7 cellular contexts compared by ENCODE assay signal in the genomic region with DNA sequence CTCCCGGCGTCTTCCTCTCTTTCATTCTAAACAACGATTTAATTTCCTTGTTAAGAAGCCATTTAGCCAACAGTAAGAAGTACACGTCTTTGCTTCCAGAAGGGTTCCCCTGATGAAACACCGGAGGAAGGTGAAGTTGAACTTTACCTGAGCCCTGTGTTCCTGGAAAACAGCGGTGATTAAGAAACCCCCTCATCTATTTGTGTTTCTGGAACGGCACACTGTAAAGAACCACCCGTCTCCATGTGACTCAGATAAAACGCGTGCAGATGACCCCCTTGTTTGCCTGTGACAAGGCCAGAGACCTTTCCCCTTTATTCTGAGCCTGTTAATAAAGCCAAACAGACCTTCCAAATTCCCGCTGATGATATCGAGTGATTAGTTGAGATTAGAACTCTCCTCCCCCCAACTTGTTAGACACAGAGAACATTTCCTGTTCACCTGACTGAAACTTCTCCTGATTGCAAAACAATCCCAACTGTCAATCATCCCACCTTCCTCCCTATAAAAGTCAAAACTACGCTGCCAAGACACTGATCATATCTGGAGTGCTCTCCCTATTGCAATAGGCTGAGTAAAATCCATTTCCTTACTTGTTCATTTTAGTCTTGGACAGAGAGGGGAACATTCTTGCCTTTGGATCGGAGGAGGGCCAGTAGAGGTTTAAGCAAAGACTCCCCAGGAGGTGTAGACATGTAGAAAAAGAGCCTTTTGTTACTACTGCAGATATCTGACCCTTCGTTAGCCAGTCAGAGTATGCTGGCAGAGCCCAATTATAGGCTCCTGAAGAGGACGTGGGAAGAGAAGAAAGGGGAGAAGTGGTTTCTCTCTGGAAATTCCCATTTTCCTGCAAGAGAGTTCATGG. TPM values are rescaled to one million over a fixed set of nuclear protein-coding genes. Genes with fewer than 3 reads are reported as not detected.
DNase-seq lines count a peak whose midpoint lies in the region; ATAC-seq, FAIRE-seq and TF ChIP-seq lines count a peak whose summit lies in the region.

No MANE protein-coding gene starts in this region.

- H3K4me1 ChIP-seq in HepG2 (ENCODE audit: insufficient read depth, low read length), result peaks cover 42% of the 10 kb centered on the region
- peaks cover 0 to 23% (median 20%) of the 10 kb centered on the region in 4 donors for H3K4me1 ChIP-seq in tibial artery

- peak; percentile 51 for FAIRE-seq in HepG2 (lab: Jason Lieb, UNC)

- intact Hi-C loops in HepG2 (cut with micrococcal nuclease; ENCODE audit: unreplicated experiment) (loop anchor here (2.0 kb wide), 1 partner anchor 16 kb away; no protein-coding TSS in a partner anchor), tibial artery (cut with DNase I; ENCODE audit: low total_unique reads) (loop anchor here (5.0 kb wide), 1 partner anchor 110 kb away; no protein-coding TSS in a partner anchor)

- peak overlapping the region; percentile 99 for H2AFZ ChIP-seq in HepG2 (ENCODE audit: low read length)

- peak overlapping the region; percentile 98 for H3K27ac ChIP-seq in brain microvascular endothelial cell
- peak overlapping the region; percentile 91 for H3K27ac ChIP-seq in HepG2 (ENCODE audit: extremely low read length, insufficient read depth, low read length)
- peak overlapping the region; percentile 91 for H3K27ac ChIP-seq in tibial artery

- H3K27me3 ChIP-seq in H7 (ENCODE audit: control insufficient read depth, insufficient read depth, low read length) (no peaks in the 10 kb centered on the region), brain microvascular endothelial cell (replicated peaks) (no peaks in the 10 kb centered on the region), HepG2 (ENCODE audit: control insufficient read depth in 1 of 2, insufficient read depth in 2 of 2, low read length in 2 of 2) (peaks cover 0 to 1% of the 10 kb centered on the region in 2 experiments; a peak in 1 of 5 replicates), tibial artery (no peaks in the 10 kb centered on the region)

- in situ Hi-C loops in brain microvascular endothelial cell (cut with HindIII; ENCODE audit: low pct_ligation_motif_present, low sequenced_read_pairs), result no loop called here
- in situ Hi-C loops in HepG2 (cut with HindIII; ENCODE audit: extremely low pct_ligation_motif_present, low pct_unique_long_range_greater_than_20kb), result no loop called here

- H3K36me3 ChIP-seq in H7 (replicated peaks; ENCODE audit: control insufficient read depth, insufficient read depth, low read length) (peaks cover 4% of the 10 kb centered on the region), brain microvascular endothelial cell (replicated peaks) (peaks cover 8% of the 10 kb centered on the region), HepG2 (replicated peaks in 1 of 2; ENCODE audit: control insufficient read depth in 1 of 2, insufficient read depth in 2 of 2, low read length in 2 of 2) (peaks cover 0 to 20% of the 10 kb centered on the region in 2 experiments; a peak in 4 of 5 replicates), tibial artery (peaks cover 0 to 10% (median 0%) of the 10 kb centered on the region in 3 donors)

- BruUV-seq in HepG2 (replicated peaks; lab: Mats Ljungman, UMichigan), result no TSS peak

- H3K9me3 ChIP-seq in HepG2 (ENCODE audit: low read length), result peaks cover 5% of the 10 kb centered on the region
- H3K9me3 ChIP-seq in tibial artery, result no peaks in the 10 kb centered on the region

- POLR2A ChIA-PET in HepG2 (lab: Yijun Ruan, JAX), result interaction anchor here (0.6 to 2.3 kb wide), 28 partner anchors 8 to 564 kb away, joined by 3 to 41 read pairs (median 4); a partner anchor contains a TSS

- H4K20me1 ChIP-seq in HepG2 (ENCODE audit: insufficient read depth, low read length), result no peaks in the 10 kb centered on the region

- WGBS in HepG2 (ENCODE audit: low lambda C conversion rate), result under 1% methylated on average over 16 of the region's 16 CpGs

- no peak for TF ChIP-seq EP300 in HepG2 (IDR thresholded peaks at IDR 0.05; ENCODE audit: low read depth in 2 of 2, low read length in 2 of 2)
- no peak for TF ChIP-seq EP300 in HepG2 (CRISPR knock-in tag; IDR thresholded peaks at IDR 0.05; ENCODE audit: borderline replicate concordance)

- peak; percentile 32 for ATAC-seq in HepG2

- peak overlapping the region; percentile 96 for H3K4me2 ChIP-seq in HepG2 (ENCODE audit: low read depth, low read length)

- peak; percentile 39 for TF ChIP-seq CTCF in brain microvascular endothelial cell (IDR thresholded peaks at IDR 0.05; ENCODE audit: low read depth, low read length, missing control alignments)
- TF ChIP-seq CTCF in HepG2 (CRISPR knock-in tag; IDR thresholded peaks at IDR 0.05), result peak; percentile 63
- TF ChIP-seq CTCF in tibial artery (IDR thresholded peaks at IDR 0.05), result no peak

- peak overlapping the region; percentile 87 for H3K4me3 ChIP-seq in H7 (ENCODE audit: insufficient read depth, low read depth, low read length)
- peak overlapping the region; percentile 86 for H3K4me3 ChIP-seq in brain microvascular endothelial cell (ENCODE audit: low read depth, low read length)
- H3K4me3 ChIP-seq in HepG2 (replicated peaks in 1 of 3; ENCODE audit: insufficient read depth in 1 of 3, low read depth in 2 of 3, low read length in 3 of 3), result peak overlapping the region; percentile 91 to 93 (median 92)
- peak overlapping the region; percentile 77 to 84 for H3K4me3 ChIP-seq in tibial artery

- H3K79me2 ChIP-seq in HepG2 (ENCODE audit: insufficient read depth, low read length), result peaks cover 38% of the 10 kb centered on the region

- H3K9ac ChIP-seq in HepG2 (ENCODE audit: insufficient read depth, low read depth, low read length), result peak overlapping the region; percentile 95

- TF ChIP-seq RAD21 in HepG2 (CRISPR knock-in tag; IDR thresholded peaks at IDR 0.05), result no peak

- DNase-seq in H7, result peak; percentile 40
- DNase-seq in NCI-H146 (lab: John Stamatoyannopoulos, UW), result peak; percentile 71
- no peak for DNase-seq in brain microvascular endothelial cell
- DNase-seq in HepG2 (ENCODE audit: low spot score), result peak; percentile 68
- DNase-seq in tibial artery, result no peak
- no peak for DNase-seq in AG20443 (ENCODE audit: low spot score)

- CTCF ChIA-PET in HepG2 (lab: Yijun Ruan, JAX; ENCODE audit: low intra/inter-chr PET ratio, low total read pairs), result no interaction called here

- TF ChIP-seq POLR2A in GM15510 (IDR thresholded peaks at IDR 0.05; ENCODE audit: borderline replicate concordance, extremely low read depth, insufficient read length) (peak; percentile 0), HepG2 (IDR thresholded peaks at IDR 0.05; ENCODE audit: insufficient read depth in 1 of 2, low read depth in 2 of 2, low read length in 2 of 2) (no peak)

TF ChIP-seq in HepG2, 621 proteins besides CTCF, POLR2A, EP300 and RAD21 (continues in another document):
- TF ChIP-seq ZNF672 (CRISPR knock-in tag; IDR thresholded peaks at IDR 0.05), result no peak

RNA-seq across cellular contexts. Expression of a gene that starts 0.9 kb away (rescaled TPM):
- 66.4 and 85.8 TPM in 2 replicates for total RNA-seq in H7 (2014; rRNA removed; shearing (Covaris generic))
- 62.3 and 90.2 TPM in 2 replicates for total RNA-seq in HepG2 (2016; rRNA removed; fragmentation: Illumina TruSeq; extraction: Trizol)
- 6.7 and 7.7 TPM in 2 replicates for total RNA-seq in HepG2 (2016; cell fraction: cytosol; rRNA removed; fragmentation: Illumina TruSeq; extraction: Trizol; ENCODE audit: low read depth)
- total RNA-seq in HepG2 (2016; cell fraction: insoluble cytoplasmic fraction; rRNA removed; fragmentation: Illumina TruSeq; extraction: Trizol), result 62.9 and 85.5 TPM in 2 replicates
- 17.1 and 18.1 TPM in 2 replicates for total RNA-seq in HepG2 (2016; cell fraction: membrane; rRNA removed; fragmentation: Illumina TruSeq; extraction: Trizol)
- 52.7 and 54.8 TPM in 2 replicates for total RNA-seq in HepG2 (2016; cell fraction: nucleus; rRNA removed; fragmentation: Illumina TruSeq; extraction: Trizol)
- polyA plus RNA-seq in HepG2 (2011; rRNA removed), result 25.7 and 28.9 TPM in 2 replicates
- polyA plus RNA-seq in HepG2 (2011; cell fraction: cytosol; rRNA removed), result 16.1 and 24.8 TPM in 2 replicates
- 17.9 and 22.5 TPM in 2 replicates for polyA plus RNA-seq in HepG2 (2011; cell fraction: nucleus; rRNA removed)
- polyA plus RNA-seq in HepG2 (2012), result 43.1 and 48.6 TPM in 2 replicates
- polyA plus RNA-seq in HepG2 (2016; cell fraction: cytosol; fragmentation: Illumina TruSeq; extraction: Trizol; ENCODE audit: low read depth), result 4.3 and 4.7 TPM in 2 replicates
- 87.1 and 88.3 TPM in 2 replicates for polyA plus RNA-seq in HepG2 (2016; cell fraction: insoluble cytoplasmic fraction; fragmentation: Illumina TruSeq; extraction: Trizol; ENCODE audit: low read depth)
- 9.9 and 10.2 TPM in 2 replicates for polyA plus RNA-seq in HepG2 (2016; cell fraction: membrane; fragmentation: Illumina TruSeq; extraction: Trizol; ENCODE audit: low read depth)
- polyA plus RNA-seq in HepG2 (2016; cell fraction: nucleus; fragmentation: Illumina TruSeq; extraction: Trizol; ENCODE audit: insufficient read depth, low read depth), result 60.9 and 64.3 TPM in 2 replicates
- 7.4 and 11.6 TPM in 2 replicates for polyA minus RNA-seq in HepG2 (2011; rRNA and poly(A)+ RNA removed; ENCODE audit: low replicate concordance)
- polyA minus RNA-seq in HepG2 (2011; cell fraction: cytosol; rRNA and poly(A)+ RNA removed), result 28.7 and 30.0 TPM in 2 replicates
- polyA minus RNA-seq in HepG2 (2011; cell fraction: nucleus; rRNA and poly(A)+ RNA removed), result 43.5 and 63.2 TPM in 2 replicates

RNA-seq across cellular contexts. Expression of a gene that starts 8.3 kb away (rescaled TPM):
- total RNA-seq in H7 (2014; rRNA removed; shearing (Covaris generic)), result not detected in 2 replicates
- not detected in 2 replicates for total RNA-seq in HepG2 (2016; rRNA removed; fragmentation: Illumina TruSeq; extraction: Trizol)
- not detected in 2 replicates for total RNA-seq in HepG2 (2016; cell fraction: cytosol; rRNA removed; fragmentation: Illumina TruSeq; extraction: Trizol; ENCODE audit: low read depth)
- total RNA-seq in HepG2 (2016; cell fraction: insoluble cytoplasmic fraction; rRNA removed; fragmentation: Illumina TruSeq; extraction: Trizol), result not detected in 2 replicates
- total RNA-seq in HepG2 (2016; cell fraction: membrane; rRNA removed; fragmentation: Illumina TruSeq; extraction: Trizol), result not detected in 2 replicates
- not detected in 2 replicates for total RNA-seq in HepG2 (2016; cell fraction: nucleus; rRNA removed; fragmentation: Illumina TruSeq; extraction: Trizol)
- 0.03 TPM in 1 of 2 replicates, not detected in the other for polyA plus RNA-seq in HepG2 (2011; rRNA removed)
- 0.01 TPM in 1 of 2 replicates, not detected in the other for polyA plus RNA-seq in HepG2 (2011; cell fraction: cytosol; rRNA removed)
- 0.11 and 0.12 TPM in 2 replicates for polyA plus RNA-seq in HepG2 (2011; cell fraction: nucleus; rRNA removed)
- not detected in 2 replicates for polyA plus RNA-seq in HepG2 (2012)
- not detected in 2 replicates for polyA plus RNA-seq in HepG2 (2016; cell fraction: cytosol; fragmentation: Illumina TruSeq; extraction: Trizol; ENCODE audit: low read depth)
- not detected in 2 replicates for polyA plus RNA-seq in HepG2 (2016; cell fraction: insoluble cytoplasmic fraction; fragmentation: Illumina TruSeq; extraction: Trizol; ENCODE audit: low read depth)
- polyA plus RNA-seq in HepG2 (2016; cell fraction: membrane; fragmentation: Illumina TruSeq; extraction: Trizol; ENCODE audit: low read depth), result not detected in 2 replicates
- not detected in 2 replicates for polyA plus RNA-seq in HepG2 (2016; cell fraction: nucleus; fragmentation: Illumina TruSeq; extraction: Trizol; ENCODE audit: insufficient read depth, low read depth)
- polyA minus RNA-seq in HepG2 (2011; rRNA and poly(A)+ RNA removed; ENCODE audit: low replicate concordance), result 0.02 TPM in 1 of 2 replicates, not detected in the other
- polyA minus RNA-seq in HepG2 (2011; cell fraction: cytosol; rRNA and poly(A)+ RNA removed), result not detected in 2 replicates
- not detected in 2 replicates for polyA minus RNA-seq in HepG2 (2011; cell fraction: nucleus; rRNA and poly(A)+ RNA removed)

Comparison
In these comparisons a context has a peak if more than half of its experiments do, and no peak if none do; other contexts are left out.
1. DNase-seq: peak in H7 (single experiment), NCI-H146 (single experiment) and HepG2 (single experiment); none in brain microvascular endothelial cell (single experiment), tibial artery (0 of 2) and AG20443 (single experiment).
2. CTCF ChIP-seq: peak in brain microvascular endothelial cell (single experiment) and HepG2 (single experiment); none in tibial artery (0 of 2).
3. Peak in every context shown above with its lines, with median percentiles within 50 percentile points of each other: H3K4me3 ChIP-seq and H3K27ac ChIP-seq.